ENCODE assay signal across 21 cellular contexts in genomic region chr22:24416611-24417010, GRCh38. TPM values are rescaled to one million over a fixed set of nuclear protein-coding genes. Genes with fewer than 3 reads are reported as not detected.
DNase-seq lines count a peak whose midpoint lies in the region; ATAC-seq, FAIRE-seq and TF ChIP-seq lines count a peak whose summit lies in the region.
"Had no signal": no experiment of that assay in that cellular context is flagged by ENCODE, and none has a peak within 500 bp of the region (broad histone marks: within the 10 kb centered on the region; RNA-seq: fewer than 3 reads in every experiment).

No MANE protein-coding gene starts in this region.

- no peak overlapping the region for H3K9ac ChIP-seq in kidney (ENCODE audit: low read length in 2 of 2)
- H3K9ac ChIP-seq: SK-N-SH had no signal

- H3K36me3 ChIP-seq in H7 (replicated peaks; ENCODE audit: control insufficient read depth, insufficient read depth, low read length): peaks cover 3% of the 10 kb centered on the region; the same call in 1 of the 2 replicates
- peaks cover 4 to 11% of the 10 kb centered on the region in 2 donors for H3K36me3 ChIP-seq in kidney (ENCODE audit: control insufficient read depth in 1 of 2, insufficient read depth in 2 of 2, low read length in 2 of 2)
- peaks cover 0 to 55% (median 26%) of the 10 kb centered on the region in 4 donors for H3K36me3 ChIP-seq in sigmoid colon

- H3K9me3 ChIP-seq in kidney (ENCODE audit: control insufficient read depth in 1 of 2, low read length in 2 of 2): no peaks in the 10 kb centered on the region
- no peaks in the 10 kb centered on the region for H3K9me3 ChIP-seq in sigmoid colon
- H3K9me3 ChIP-seq: BE2C, SK-N-SH had no signal

- no peak overlapping the region for H3K27ac ChIP-seq in kidney (ENCODE audit: low read depth in 2 of 2, low read length in 2 of 2)
- no peak overlapping the region for H3K27ac ChIP-seq in sigmoid colon
- H3K27ac ChIP-seq: PC-9 had no signal

- TF ChIP-seq CTCF in kidney (IDR thresholded peaks at IDR 0.05; ENCODE audit: borderline replicate concordance, extremely low read depth, insufficient read depth) (no peak), sigmoid colon (IDR thresholded peaks at IDR 0.05) (no peak)

- no peaks in the 10 kb centered on the region for H3K36me3 Mint-ChIP-seq in activated naive CD8-positive, alpha-beta T cell
- H3K36me3 Mint-ChIP-seq in activated naive CD8-positive, alpha-beta T cell treated with anti-CD3 and anti-CD28 coated beads, Interleukin-2, amount 50 U/mL, for 24 hours (ENCODE audit: low read depth): peaks cover 2% of the 10 kb centered on the region

- ATAC-seq in activated naive CD8-positive, alpha-beta T cell treated with anti-CD3 and anti-CD28 coated beads, Interleukin-2, amount 50 U/mL, for 24 hours: no peak
- ATAC-seq in HG03196 (IDR thresholded peaks at IDR 0.05; ENCODE audit: unreplicated experiment) (no peak), GM18505 (IDR thresholded peaks at IDR 0.05; ENCODE audit: unreplicated experiment) (no peak)
- ATAC-seq: HCT116 had no signal

- no peaks in the 10 kb centered on the region for H3K9me3 Mint-ChIP-seq in activated naive CD8-positive, alpha-beta T cell (ENCODE audit: low read depth)
- no peaks in the 10 kb centered on the region for H3K9me3 Mint-ChIP-seq in activated naive CD8-positive, alpha-beta T cell treated with anti-CD3 and anti-CD28 coated beads, Interleukin-2, amount 50 U/mL, for 24 hours
- H3K9me3 Mint-ChIP-seq: CD4-positive, alpha-beta T cell had no signal

- no peak for TF ChIP-seq POLR2A in sigmoid colon (IDR thresholded peaks at IDR 0.05)
- no peak for TF ChIP-seq POLR2A in GM18505 (IDR thresholded peaks at IDR 0.05; ENCODE audit: borderline replicate concordance, extremely low read depth, insufficient read depth, insufficient read length)

- H3K4me1 Mint-ChIP-seq in activated naive CD8-positive, alpha-beta T cell (ENCODE audit: low read depth): peaks cover 5% of the 10 kb centered on the region
- H3K4me1 Mint-ChIP-seq in activated naive CD8-positive, alpha-beta T cell treated with anti-CD3 and anti-CD28 coated beads, Interleukin-2, amount 50 U/mL, for 24 hours: peaks cover 4% of the 10 kb centered on the region

- H3K4me1 ChIP-seq in kidney (ENCODE audit: control insufficient read depth in 1 of 2, insufficient read depth in 1 of 2, low read depth in 1 of 2, low read length in 2 of 2) (peaks cover 5 to 11% of the 10 kb centered on the region in 2 donors), sigmoid colon (no peaks in the 10 kb centered on the region)

- no peak for FAIRE-seq in kidney (lab: Jason Lieb, UNC)
- FAIRE-seq: GM12892, GM18507 had no signal

- H3K27me3 ChIP-seq in H7 (ENCODE audit: control insufficient read depth, insufficient read depth, low read length) (no peaks in the 10 kb centered on the region), sigmoid colon (peaks cover 0 to 6% (median 0%) of the 10 kb centered on the region in 3 donors)
- H3K27me3 ChIP-seq: BE2C had no signal

- intact Hi-C loops in kidney (cut with DNase I): no loop called here
- intact Hi-C loops in sigmoid colon (cut with DNase I): no loop called here

- H3K4me3 ChIP-seq in H7 (ENCODE audit: insufficient read depth, low read depth, low read length): no peak overlapping the region
- no peak overlapping the region for H3K4me3 ChIP-seq in kidney (ENCODE audit: low read length in 2 of 2)
- no peak overlapping the region for H3K4me3 ChIP-seq in sigmoid colon
- H3K4me3 ChIP-seq: PC-9 had no signal

- peak overlapping the region; percentile 41 for H3K27ac Mint-ChIP-seq in activated naive CD8-positive, alpha-beta T cell
- H3K27ac Mint-ChIP-seq in activated naive CD8-positive, alpha-beta T cell treated with anti-CD3 and anti-CD28 coated beads, Interleukin-2, amount 50 U/mL, for 24 hours: no peak overlapping the region
- H3K27ac Mint-ChIP-seq: CD4-positive, alpha-beta T cell had no signal

- 87 to 88% methylated on average over 6 of the region's 6 CpGs for WGBS in sigmoid colon, 2 donors

- DNase-seq in activated naive CD8-positive, alpha-beta T cell treated with anti-CD3 and anti-CD28 coated beads, Interleukin-2, amount 50 U/mL, for 24 hours: no peak
- DNase-seq in H7 (peak; percentile 37), kidney (peak; percentile 60), sigmoid colon (peak; percentile 55)
- DNase-seq: BE2C; CD4-positive, alpha-beta T cell; COR-L47; GOT3; Kasumi-1; NCI-H1417; NCI-H187; NCI-H526; PC-9; SIG-M5 had no signal

- H3K4me3 Mint-ChIP-seq in activated naive CD8-positive, alpha-beta T cell: no peak overlapping the region
- no peak overlapping the region for H3K4me3 Mint-ChIP-seq in activated naive CD8-positive, alpha-beta T cell treated with anti-CD3 and anti-CD28 coated beads, Interleukin-2, amount 50 U/mL, for 24 hours
- H3K4me3 Mint-ChIP-seq: CD4-positive, alpha-beta T cell had no signal

- no peak for TF ChIP-seq EP300 in sigmoid colon (IDR thresholded peaks at IDR 0.05)

- H3K27me3 Mint-ChIP-seq in activated naive CD8-positive, alpha-beta T cell: no peaks in the 10 kb centered on the region
- no peaks in the 10 kb centered on the region for H3K27me3 Mint-ChIP-seq in activated naive CD8-positive, alpha-beta T cell treated with anti-CD3 and anti-CD28 coated beads, Interleukin-2, amount 50 U/mL, for 24 hours
- H3K27me3 Mint-ChIP-seq: CD4-positive, alpha-beta T cell had no signal

RNA-seq across cellular contexts. Expression of gene ADORA2A, which starts 10.8 kb away (rescaled TPM):
- total RNA-seq in H7 (2014; rRNA removed; shearing (Covaris generic)): 4.0 and 7.0 TPM in 2 replicates
- 6.9 TPM for total RNA-seq in kidney
- 6.1 TPM for polyA plus RNA-seq in kidney (ENCODE audit: insufficient read depth, low read depth, low replicate concordance)
- total RNA-seq in sigmoid colon: 1 to 10 TPM; 2.1 to 5.3 (median 3.3) TPM
- 1 to 10 TPM; 1.2 to 9.3 (median 1.8) TPM for polyA plus RNA-seq in sigmoid colon
